Comparison of ENCODE assay signal across 19 cellular contexts in the genomic region with DNA sequence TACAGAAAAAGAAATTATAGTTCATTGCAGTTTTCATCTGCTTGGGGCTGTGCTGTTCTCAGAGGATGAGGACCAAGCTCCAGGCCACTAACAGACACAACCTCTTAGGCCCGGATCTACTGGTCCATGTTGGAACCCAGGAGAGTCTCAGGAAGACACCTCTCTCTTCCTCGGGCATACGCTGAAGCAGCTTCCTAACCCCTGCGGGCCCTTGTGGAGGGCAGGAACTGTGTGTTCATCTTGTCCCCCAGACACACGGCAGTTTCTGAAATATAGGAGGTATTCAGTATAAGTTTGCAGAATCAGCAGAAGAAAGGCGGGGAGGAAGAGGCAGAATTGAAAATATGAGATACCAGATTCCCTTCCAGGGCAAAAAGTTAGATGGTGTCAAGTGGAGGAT.
"Had no signal": no experiment of that assay in that cellular context is flagged by ENCODE, and none has a peak within 500 bp of the region (broad histone marks: within the 10 kb centered on the region; RNA-seq: fewer than 3 reads in every experiment).

No MANE protein-coding gene starts in this region.

- H3K36me3 Mint-ChIP-seq: T-cell had no signal

- ATAC-seq: activated naive CD8-positive, alpha-beta T cell treated with anti-CD3 and anti-CD28 coated beads, Interleukin-2, amount 50 U/mL, for 24 hours; left ventricle myocardium superior; sciatic nerve; SK-N-SH treated with all-trans-retinoic acid at 6 μM for 48 hours; T-cell had no signal

- H3K27me3 Mint-ChIP-seq: activated naive CD8-positive, alpha-beta T cell treated with anti-CD3 and anti-CD28 coated beads, Interleukin-2, amount 50 U/mL, for 24 hours; T-cell had no signal

- H3K27me3 ChIP-seq: esophagus squamous epithelium, heart left ventricle, transverse colon, uterus had no signal

- H3K9me3 ChIP-seq: esophagus squamous epithelium, heart left ventricle, transverse colon, uterus had no signal

- H3K27ac Mint-ChIP-seq: activated naive CD8-positive, alpha-beta T cell treated with anti-CD3 and anti-CD28 coated beads, Interleukin-2, amount 50 U/mL, for 24 hours had no signal

- H3K27ac ChIP-seq: uterus had no signal

- H3K9me3 Mint-ChIP-seq: activated naive CD8-positive, alpha-beta T cell treated with anti-CD3 and anti-CD28 coated beads, Interleukin-2, amount 50 U/mL, for 24 hours; T-cell had no signal

- H3K4me3 ChIP-seq: esophagus squamous epithelium, heart left ventricle, transverse colon, uterus had no signal

- H3K4me1 Mint-ChIP-seq: activated naive CD8-positive, alpha-beta T cell treated with anti-CD3 and anti-CD28 coated beads, Interleukin-2, amount 50 U/mL, for 24 hours; T-cell had no signal

- DNase-seq: activated CD4-positive, alpha-beta T cell treated with anti-CD3 and anti-CD28 coated beads, Interleukin-2, amount 50 U/mL, for 4 hours; activated gamma-delta T cell; activated naive CD4-positive, alpha-beta T cell treated with anti-CD3 and anti-CD28 coated beads, Interleukin-2, amount 50 U/mL, for 16 hours; activated naive CD8-positive, alpha-beta T cell treated with anti-CD3 and anti-CD28 coated beads, Interleukin-2, amount 50 U/mL, for 24 hours; anterior cingulate cortex; central memory CD4-positive, alpha-beta T cell; esophagus squamous epithelium; heart left ventricle; left ventricle myocardium superior; mammary epithelial cell; occipital lobe; posterior cingulate gyrus; stimulated activated CD4-positive, alpha-beta T cell treated with anti-CD3 and anti-CD28 coated beads, Interleukin-4, amount 100 ng/mL, for 1 hour; stimulated activated naive CD4-positive, alpha-beta T cell; T-cell; transverse colon; uterus had no signal

- H3K4me3 Mint-ChIP-seq: activated naive CD8-positive, alpha-beta T cell treated with anti-CD3 and anti-CD28 coated beads, Interleukin-2, amount 50 U/mL, for 24 hours; T-cell had no signal

- H3K36me3 ChIP-seq: esophagus squamous epithelium, heart left ventricle, transverse colon, uterus had no signal
